In genomic region chr22:37077802-37078448, GRCh38 we compare ENCODE assay signal across 9 cellular contexts. TPM values are rescaled to one million over a fixed set of nuclear protein-coding genes. Genes with fewer than 3 reads are reported as not detected.
DNase-seq lines count a peak whose midpoint lies in the region; ATAC-seq and TF ChIP-seq lines count a peak whose summit lies in the region.
"Had no signal": no experiment of that assay in that cellular context is flagged by ENCODE, and none has a peak within 500 bp of the region (broad histone marks: within the 10 kb centered on the region; RNA-seq: fewer than 3 reads in every experiment).

No MANE protein-coding gene starts in this region.

- intact Hi-C loops in left colon (cut with DNase I, micrococcal nuclease): no loop called here

- H3K27me3 ChIP-seq in brain microvascular endothelial cell (replicated peaks): peaks cover 5% of the 10 kb centered on the region
- H3K27me3 ChIP-seq: SJCRH30 had no signal

- no peak overlapping the region for H3K27ac ChIP-seq in brain microvascular endothelial cell
- H3K27ac ChIP-seq: SJCRH30 had no signal

- peak; percentile 73 for ATAC-seq in left colon
- no peak for ATAC-seq in GM19324 (IDR thresholded peaks at IDR 0.05; ENCODE audit: low FRiP score, unreplicated experiment)

- peak; percentile 98 for TF ChIP-seq CTCF in WI38 (IDR thresholded peaks at IDR 0.05; ENCODE audit: low read depth, low read length)
- TF ChIP-seq CTCF in brain microvascular endothelial cell (IDR thresholded peaks at IDR 0.05; ENCODE audit: low read depth, low read length, missing control alignments): peak; percentile 100

- DNase-seq in COLO829 (ENCODE audit: low spot score) (peak; percentile 78), HUDEP-2 (lab: John Stamatoyannopoulos, UW; ENCODE audit: unreplicated experiment in 76 of 76) (peak in 50 of 76 experiments; percentile 3 to 68 (median 39)), brain microvascular endothelial cell (peak; percentile 25), left colon (peak; percentile 39 to 75), NCI-H187 treated with DMSO at 0.1 percent for 48 hours (lab: John Stamatoyannopoulos, UW) (no peak)
- DNase-seq in stimulated activated CD4-positive, alpha-beta T cell treated with anti-CD3 and anti-CD28 coated beads, TNF-alpha, amount 100 ng/mL, for 48 hours (ENCODE audit: low read depth in 3 of 3): peak; percentile 76 to 87 (median 85)

- no peaks in the 10 kb centered on the region for H3K36me3 ChIP-seq in brain microvascular endothelial cell (replicated peaks)
- H3K36me3 ChIP-seq: SJCRH30 had no signal

- no peak overlapping the region for H3K4me3 ChIP-seq in WI38 (ENCODE audit: low read depth, low read length)
- no peak overlapping the region for H3K4me3 ChIP-seq in brain microvascular endothelial cell (ENCODE audit: low read depth, low read length)
- H3K4me3 ChIP-seq: SJCRH30 had no signal

- in situ Hi-C loops in brain microvascular endothelial cell (cut with HindIII; ENCODE audit: low pct_ligation_motif_present, low sequenced_read_pairs): no loop called here

RNA-seq across cellular contexts. Expression of gene KCTD17, which starts 26.4 kb away (rescaled TPM):
- 10 to 100 TPM; 33.2 to 41.1 TPM for total RNA-seq in left colon

RNA-seq across cellular contexts. Expression of gene TMPRSS6, which starts 31.6 kb away (rescaled TPM):
- 1 to 10 TPM in 1 of 2 donors, under 1 TPM in 1; 0.56 to 3.1 TPM for total RNA-seq in left colon
- total RNA-seq: SJCRH30 had no signal

RNA-seq across cellular contexts. Expression of gene MPST, which starts 58.4 kb away (rescaled TPM):
- total RNA-seq in left colon: 100 to 1,000 TPM; 221 to 250 TPM

RNA-seq across cellular contexts. Expression of gene TST, which starts 58.7 kb away (rescaled TPM):
- total RNA-seq in left colon: 100 to 1,000 TPM; 507 to 576 TPM
